ENCODE assay signal across 10 cellular contexts in genomic region chr15:67033521-67033920, GRCh38. TPM values are rescaled to one million over a fixed set of nuclear protein-coding genes. Genes with fewer than 3 reads are reported as not detected.
DNase-seq lines count a peak whose midpoint lies in the region; ATAC-seq, FAIRE-seq and TF ChIP-seq lines count a peak whose summit lies in the region.
"Had no signal": no experiment of that assay in that cellular context is flagged by ENCODE, and none has a peak within 500 bp of the region (broad histone marks: within the 10 kb centered on the region; RNA-seq: fewer than 3 reads in every experiment).

No MANE protein-coding gene starts in this region.

- peaks cover 0 to 11% of the 10 kb centered on the region in 2 donors for H3K27me3 ChIP-seq in tibial nerve

- H3K4me1 Mint-ChIP-seq in dendritic cell treated with granulocyte-macrophage colony-stimulating factor and Interleukin-4, amounts not matched to agents 40 ng/mL and 50 ng/mL, for 4 days (ENCODE audit: low read depth), result no peaks in the 10 kb centered on the region

- peaks cover 34% of the 10 kb centered on the region for H3K27me3 Mint-ChIP-seq in dendritic cell treated with granulocyte-macrophage colony-stimulating factor and Interleukin-4, amounts not matched to agents 40 ng/mL and 50 ng/mL, for 4 days

- H3K9me3 Mint-ChIP-seq in dendritic cell treated with granulocyte-macrophage colony-stimulating factor and Interleukin-4, amounts not matched to agents 40 ng/mL and 50 ng/mL, for 4 days, result no peaks in the 10 kb centered on the region

- TF ChIP-seq CTCF in mucosa of descending colon (IDR thresholded peaks at IDR 0.05), result no peak
- TF ChIP-seq CTCF in tibial nerve (IDR thresholded peaks at IDR 0.05), result peak in 2 of 5 experiments; percentile 12 to 20

- intact Hi-C loops in dendritic cell treated with granulocyte-macrophage colony-stimulating factor and Interleukin-4, amounts not matched to agents 40 ng/mL and 50 ng/mL, for 4 days (cut with micrococcal nuclease), result no loop called here
- intact Hi-C loops in mucosa of descending colon (cut with DNase I, micrococcal nuclease), result no loop called here

- peak overlapping the region; percentile 64 for H3K4me3 Mint-ChIP-seq in dendritic cell treated with granulocyte-macrophage colony-stimulating factor and Interleukin-4, amounts not matched to agents 40 ng/mL and 50 ng/mL, for 4 days

- no peak overlapping the region for H3K27ac ChIP-seq in tibial nerve
- H3K27ac ChIP-seq: C4-2B had no signal

- H3K36me3 ChIP-seq in mucosa of descending colon (ENCODE audit: low read depth) (no peaks in the 10 kb centered on the region), tibial nerve (no peaks in the 10 kb centered on the region)

- TF ChIP-seq EP300 in tibial nerve (IDR thresholded peaks at IDR 0.05), result no peak

- no peak for TF ChIP-seq POLR2A in tibial nerve (IDR thresholded peaks at IDR 0.05)

- 5 to 6% methylated on average over 34 to 39 of the region's 50 CpGs for WGBS in tibial nerve, 2 donors

- H3K4me1 ChIP-seq in mucosa of descending colon (ENCODE audit: low read depth), result peaks cover 3% of the 10 kb centered on the region
- H3K4me1 ChIP-seq in tibial nerve, result peaks cover 0 to 14% (median 10%) of the 10 kb centered on the region in 4 donors

- no peak for FAIRE-seq in urothelium cell line (lab: Jason Lieb, UNC)

- no peak overlapping the region for H3K27ac Mint-ChIP-seq in dendritic cell treated with granulocyte-macrophage colony-stimulating factor and Interleukin-4, amounts not matched to agents 40 ng/mL and 50 ng/mL, for 4 days

- H3K9me3 ChIP-seq in mucosa of descending colon (no peaks in the 10 kb centered on the region), tibial nerve (no peaks in the 10 kb centered on the region)

- H3K36me3 Mint-ChIP-seq in dendritic cell treated with granulocyte-macrophage colony-stimulating factor and Interleukin-4, amounts not matched to agents 40 ng/mL and 50 ng/mL, for 4 days (ENCODE audit: low read depth), result no peaks in the 10 kb centered on the region

- H3K4me3 ChIP-seq in mucosa of descending colon (no peak overlapping the region), tibial nerve (peak overlapping the region; percentile 2 to 43 (median 20))

- ATAC-seq in mucosa of descending colon (peak; percentile 67), GM21576 (IDR thresholded peaks at IDR 0.05; ENCODE audit: unreplicated experiment) (no peak)
- ATAC-seq: HCT116 had no signal

- peak; percentile 27 for DNase-seq in activated naive CD4-positive, alpha-beta T cell treated with Interleukin-2 at 50 U/mL for 16 hours
- no peak for DNase-seq in activated naive CD4-positive, alpha-beta T cell (lab: John Stamatoyannopoulos, UW)
- DNase-seq in mucosa of descending colon, result peak in 1 of 3 donors; percentile 59
- no peak for DNase-seq in tibial nerve (ENCODE audit: low spot score in 2 of 2)
- DNase-seq in iPS-NIHi7 (ENCODE audit: extremely low spot score), result no peak
- no peak for DNase-seq in urothelium cell line (ENCODE audit: low spot score)

RNA-seq across cellular contexts. Expression of gene SMAD3, which starts 31.9 kb away (rescaled TPM):
- total RNA-seq in mucosa of descending colon (10 to 100 TPM; 38.5 to 76.3 (median 44.9) TPM), tibial nerve (10 to 100 TPM; 36.3 to 68.6 (median 44.1) TPM)
